In genomic region chr11:75317446-75318122, GRCh38 we compare ENCODE assay signal across 1 cellular context.
TF ChIP-seq lines count a peak whose summit lies in the region.

No MANE protein-coding gene starts in this region.

TF ChIP-seq in WTC11, 78 proteins besides CTCF, POLR2A, EP300 and RAD21 (continued from another document):
- TF ChIP-seq E2F1 (CRISPR knock-in tag; IDR thresholded peaks at IDR 0.05) (no peak), ARID4B (CRISPR knock-in tag; IDR thresholded peaks at IDR 0.05; ENCODE audit: borderline replicate concordance) (no peak), ZNF671 (CRISPR knock-in tag; IDR thresholded peaks at IDR 0.05) (no peak), ZBTB21 (CRISPR knock-in tag; IDR thresholded peaks at IDR 0.05; ENCODE audit: borderline replicate concordance) (no peak), IRF2 (CRISPR knock-in tag; IDR thresholded peaks at IDR 0.05; ENCODE audit: borderline replicate concordance, low read depth) (no peak), FOXP4 (CRISPR knock-in tag; IDR thresholded peaks at IDR 0.05) (no peak)
